8 cellular contexts compared by ENCODE assay signal in genomic region chr4:11427201-11427996, GRCh38. TPM values are rescaled to one million over a fixed set of nuclear protein-coding genes. Genes with fewer than 3 reads are reported as not detected.
DNase-seq lines count a peak whose midpoint lies in the region; ATAC-seq and TF ChIP-seq lines count a peak whose summit lies in the region.

No MANE protein-coding gene starts in this region.

- peaks cover 15% of the 10 kb centered on the region for H3K4me1 Mint-ChIP-seq in activated CD4-positive, alpha-beta T cell treated with anti-CD3 and anti-CD28 coated beads for 36 hours
- H3K4me1 Mint-ChIP-seq in activated CD4-positive, alpha-beta T cell treated with anti-CD3 and anti-CD28 coated beads, Interleukin-2, amount 10 ng/mL, durations not matched to agents 7 days and 5 days, result peaks cover 17% of the 10 kb centered on the region

- no peaks in the 10 kb centered on the region for H3K9me3 Mint-ChIP-seq in activated CD4-positive, alpha-beta T cell treated with anti-CD3 and anti-CD28 coated beads for 36 hours (ENCODE audit: low read depth)
- no peaks in the 10 kb centered on the region for H3K9me3 Mint-ChIP-seq in activated CD4-positive, alpha-beta T cell treated with anti-CD3 and anti-CD28 coated beads, Interleukin-2, amount 10 ng/mL, durations not matched to agents 7 days and 5 days

- H3K36me3 Mint-ChIP-seq in activated CD4-positive, alpha-beta T cell treated with anti-CD3 and anti-CD28 coated beads for 36 hours (ENCODE audit: low read depth), result no peaks in the 10 kb centered on the region
- no peaks in the 10 kb centered on the region for H3K36me3 Mint-ChIP-seq in activated CD4-positive, alpha-beta T cell treated with anti-CD3 and anti-CD28 coated beads, Interleukin-2, amount 10 ng/mL, durations not matched to agents 7 days and 5 days (ENCODE audit: low read depth)

- CTCF ChIA-PET in activated CD4-positive, alpha-beta T cell treated with anti-CD3 and anti-CD28 coated beads for 36 hours (lab: Charles Lee), result interaction anchor here (0.8 kb wide), 1 partner anchor 33 kb away, joined by 4 read pairs; no protein-coding TSS in a partner anchor
- CTCF ChIA-PET in activated CD4-positive, alpha-beta T cell treated with anti-CD3 and anti-CD28 coated beads, Interleukin-2, amount 10 ng/mL, durations not matched to agents 7 days and 5 days (lab: Charles Lee), result no interaction called here

- H3K4me3 Mint-ChIP-seq in activated CD4-positive, alpha-beta T cell treated with anti-CD3 and anti-CD28 coated beads for 36 hours, result peak overlapping the region; percentile 57
- H3K4me3 Mint-ChIP-seq in activated CD4-positive, alpha-beta T cell treated with anti-CD3 and anti-CD28 coated beads, Interleukin-2, amount 10 ng/mL, durations not matched to agents 7 days and 5 days, result no peak overlapping the region

- POLR2A ChIA-PET in activated CD4-positive, alpha-beta T cell treated with anti-CD3 and anti-CD28 coated beads for 36 hours (lab: Charles Lee), result no interaction called here
- POLR2A ChIA-PET in activated CD4-positive, alpha-beta T cell treated with anti-CD3 and anti-CD28 coated beads, Interleukin-2, amount 10 ng/mL, durations not matched to agents 7 days and 5 days (lab: Charles Lee), result no interaction called here

- TF ChIP-seq POLR2A in GM18505 (IDR thresholded peaks at IDR 0.05; ENCODE audit: borderline replicate concordance, extremely low read depth, insufficient read depth, insufficient read length), result no peak

- H3K27me3 ChIP-seq in tibial artery, result no peaks in the 10 kb centered on the region

- TF ChIP-seq CTCF in coronary artery (IDR thresholded peaks at IDR 0.05) (no peak), tibial artery (IDR thresholded peaks at IDR 0.05) (no peak)

- DNase-seq in activated CD4-positive, alpha-beta T cell treated with anti-CD3 and anti-CD28 coated beads for 36 hours, result no peak
- DNase-seq in activated CD4-positive, alpha-beta T cell treated with anti-CD3 and anti-CD28 coated beads, Interleukin-2, amount 10 ng/mL, durations not matched to agents 7 days and 5 days, result no peak
- no peak for DNase-seq in coronary artery (ENCODE audit: low spot score)
- no peak for DNase-seq in tibial artery
- no peak for DNase-seq in foreskin melanocyte
- no peak for DNase-seq in globus pallidus (ENCODE audit: low spot score)

- H3K36me3 ChIP-seq in mesodermal cell (ENCODE audit: control insufficient read depth, insufficient read depth, low read length) (no peaks in the 10 kb centered on the region), tibial artery (no peaks in the 10 kb centered on the region)

- no peak for ATAC-seq in activated CD4-positive, alpha-beta T cell treated with anti-CD3 and anti-CD28 coated beads for 36 hours
- no peak for ATAC-seq in GM18505 (IDR thresholded peaks at IDR 0.05; ENCODE audit: unreplicated experiment)

- H3K27ac ChIP-seq in coronary artery (no peak overlapping the region), mesodermal cell (ENCODE audit: low read depth, low read length, severe bottlenecking) (no peak overlapping the region), tibial artery (no peak overlapping the region)

- H3K27me3 Mint-ChIP-seq in activated CD4-positive, alpha-beta T cell treated with anti-CD3 and anti-CD28 coated beads for 36 hours, result peaks cover 32% of the 10 kb centered on the region
- peaks cover 46% of the 10 kb centered on the region for H3K27me3 Mint-ChIP-seq in activated CD4-positive, alpha-beta T cell treated with anti-CD3 and anti-CD28 coated beads, Interleukin-2, amount 10 ng/mL, durations not matched to agents 7 days and 5 days

- H3K4me1 ChIP-seq in mesodermal cell (ENCODE audit: control insufficient read depth, insufficient read depth, low read length, poor library complexity, severe bottlenecking), result peaks cover 22% of the 10 kb centered on the region
- peaks cover 7 to 33% (median 22%) of the 10 kb centered on the region in 4 donors for H3K4me1 ChIP-seq in tibial artery

- WGBS in mesodermal cell (ENCODE audit: insufficient coverage in 2 of 2), 2 experiments, result 1 to 2% methylated on average over 17 to 28 of the region's 43 CpGs

- H3K4me3 ChIP-seq in coronary artery (peak overlapping the region; percentile 84), mesodermal cell (ENCODE audit: extremely low read depth, insufficient read depth, low read length, poor library complexity, severe bottlenecking) (peak overlapping the region; percentile 53), tibial artery (peak overlapping the region; percentile 53 to 55)

- intact Hi-C loops in activated CD4-positive, alpha-beta T cell treated with anti-CD3 and anti-CD28 coated beads for 36 hours (cut with DNase I, micrococcal nuclease), result loop anchor here (10.0 kb wide), 2 partner anchors 873 to 1207 kb away; no protein-coding TSS in a partner anchor
- intact Hi-C loops in tibial artery (cut with DNase I; ENCODE audit: low total_unique reads), result loop anchor here (10.0 kb wide), 1 partner anchor 843 kb away; no protein-coding TSS in a partner anchor

- H3K9me3 ChIP-seq in mesodermal cell (ENCODE audit: control insufficient read depth, low read length), result no peaks in the 10 kb centered on the region
- no peaks in the 10 kb centered on the region for H3K9me3 ChIP-seq in tibial artery

- H3K27ac Mint-ChIP-seq in activated CD4-positive, alpha-beta T cell treated with anti-CD3 and anti-CD28 coated beads for 36 hours, result no peak overlapping the region
- H3K27ac Mint-ChIP-seq in activated CD4-positive, alpha-beta T cell treated with anti-CD3 and anti-CD28 coated beads, Interleukin-2, amount 10 ng/mL, durations not matched to agents 7 days and 5 days, result no peak overlapping the region

RNA-seq across cellular contexts. Expression of gene HS3ST1, which starts 1.3 kb away (rescaled TPM):
- not detected for total RNA-seq in activated CD4-positive, alpha-beta T cell treated with anti-CD3 and anti-CD28 coated beads for 36 hours
- total RNA-seq in activated CD4-positive, alpha-beta T cell treated with anti-CD3 and anti-CD28 coated beads, Interleukin-2, amount 10 ng/mL, durations not matched to agents 7 days and 5 days, result not detected
- polyA plus RNA-seq in mesodermal cell (2013, experiment 1 of 2), result 6.2 TPM
- polyA plus RNA-seq in mesodermal cell (2013, experiment 2 of 2), result 4.0 TPM
